Comparison of ENCODE assay signal across 16 cellular contexts in the genomic region with DNA sequence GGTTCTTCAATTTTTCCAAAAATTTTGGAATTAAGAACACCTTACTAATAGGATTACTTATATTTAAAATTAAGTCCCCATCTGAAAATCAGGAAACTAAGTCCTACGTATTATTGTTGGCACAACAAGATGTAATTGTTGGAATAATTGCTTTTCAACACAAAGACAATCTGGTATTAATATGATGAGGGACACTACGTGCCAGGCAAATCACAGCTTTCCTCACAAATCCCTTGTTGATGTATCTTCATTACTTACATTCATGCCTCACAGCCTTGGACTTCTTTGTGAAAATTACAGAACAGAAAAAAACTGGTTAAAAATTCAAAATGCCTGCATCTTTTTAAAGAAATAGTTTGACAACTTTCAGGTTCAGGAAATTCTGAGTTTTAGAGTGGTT.
"Had no signal": no experiment of that assay in that cellular context is flagged by ENCODE, and none has a peak within 500 bp of the region (broad histone marks: within the 10 kb centered on the region; RNA-seq: fewer than 3 reads in every experiment).

No MANE protein-coding gene starts in this region.

- H3K27ac ChIP-seq: epithelial cell of prostate, ovary, stomach, VCaP had no signal

- H3K27ac Mint-ChIP-seq: activated CD4-positive, alpha-beta memory T cell treated with anti-CD3 and anti-CD28 coated beads, Interleukin-2, amount 10 ng/mL, durations not matched to agents 7 days and 5 days; activated CD4-positive, alpha-beta T cell treated with anti-CD3 and anti-CD28 coated beads for 36 hours; activated naive CD8-positive, alpha-beta T cell treated with anti-CD3 and anti-CD28 coated beads for 36 hours; effector memory CD8-positive, alpha-beta T cell; natural killer cell treated with Interleukin-12 subunit alpha and Interleukin-12 subunit beta and Interleukin-15 and Interleukin-18, amount 100 ng/mL, for 72 hours; T-cell had no signal

- DNase-seq: activated CD4-positive, alpha-beta memory T cell treated with anti-CD3 and anti-CD28 coated beads, Interleukin-2, amount 10 ng/mL, durations not matched to agents 7 days and 5 days; activated CD4-positive, alpha-beta T cell treated with anti-CD3 and anti-CD28 coated beads for 36 hours; activated gamma-delta T cell treated with Interleukin-2 at 50 U/mL for 16 hours; activated naive CD8-positive, alpha-beta T cell treated with anti-CD3 and anti-CD28 coated beads for 36 hours; activated T-cell treated with anti-CD3 and anti-CD28 coated beads, Interleukin-2, amount 50 U/mL, for 48 hours; anterior cingulate cortex; cortex of kidney; effector memory CD8-positive, alpha-beta T cell; ovary; stimulated activated CD4-positive, alpha-beta T cell treated with anti-CD3 and anti-CD28 coated beads, Interleukin-4, amount 100 ng/mL, for 4 hours; stomach; T-cell; T1000 had no signal

- H3K27me3 Mint-ChIP-seq: activated CD4-positive, alpha-beta memory T cell treated with anti-CD3 and anti-CD28 coated beads, Interleukin-2, amount 10 ng/mL, durations not matched to agents 7 days and 5 days; activated CD4-positive, alpha-beta T cell treated with anti-CD3 and anti-CD28 coated beads for 36 hours; activated naive CD8-positive, alpha-beta T cell treated with anti-CD3 and anti-CD28 coated beads for 36 hours; effector memory CD8-positive, alpha-beta T cell had no signal

- H3K4me3 Mint-ChIP-seq: activated CD4-positive, alpha-beta memory T cell treated with anti-CD3 and anti-CD28 coated beads, Interleukin-2, amount 10 ng/mL, durations not matched to agents 7 days and 5 days; activated CD4-positive, alpha-beta T cell treated with anti-CD3 and anti-CD28 coated beads for 36 hours; activated naive CD8-positive, alpha-beta T cell treated with anti-CD3 and anti-CD28 coated beads for 36 hours; effector memory CD8-positive, alpha-beta T cell; natural killer cell treated with Interleukin-12 subunit alpha and Interleukin-12 subunit beta and Interleukin-15 and Interleukin-18, amount 100 ng/mL, for 72 hours; T-cell had no signal

- H3K36me3 ChIP-seq: ovary had no signal

- H3K27me3 ChIP-seq: ovary, stomach had no signal

- H3K9me3 ChIP-seq: ovary, stomach had no signal

- H3K9me3 Mint-ChIP-seq: activated CD4-positive, alpha-beta memory T cell treated with anti-CD3 and anti-CD28 coated beads, Interleukin-2, amount 10 ng/mL, durations not matched to agents 7 days and 5 days; activated naive CD8-positive, alpha-beta T cell treated with anti-CD3 and anti-CD28 coated beads for 36 hours; effector memory CD8-positive, alpha-beta T cell; natural killer cell treated with Interleukin-12 subunit alpha and Interleukin-12 subunit beta and Interleukin-15 and Interleukin-18, amount 100 ng/mL, for 72 hours; T-cell had no signal

- H3K4me1 Mint-ChIP-seq: T-cell had no signal

- H3K36me3 Mint-ChIP-seq: activated naive CD8-positive, alpha-beta T cell treated with anti-CD3 and anti-CD28 coated beads for 36 hours; natural killer cell treated with Interleukin-12 subunit alpha and Interleukin-12 subunit beta and Interleukin-15 and Interleukin-18, amount 100 ng/mL, for 72 hours had no signal

- H3K4me3 ChIP-seq: ovary, stomach had no signal

- ATAC-seq: activated CD4-positive, alpha-beta T cell treated with anti-CD3 and anti-CD28 coated beads for 36 hours; effector memory CD8-positive, alpha-beta T cell; natural killer cell treated with Interleukin-12 subunit alpha and Interleukin-12 subunit beta and Interleukin-15 and Interleukin-18, amount 100 ng/mL, for 72 hours; T-cell had no signal
